Comparison of ENCODE assay signal across 10 cellular contexts in the genomic region with DNA sequence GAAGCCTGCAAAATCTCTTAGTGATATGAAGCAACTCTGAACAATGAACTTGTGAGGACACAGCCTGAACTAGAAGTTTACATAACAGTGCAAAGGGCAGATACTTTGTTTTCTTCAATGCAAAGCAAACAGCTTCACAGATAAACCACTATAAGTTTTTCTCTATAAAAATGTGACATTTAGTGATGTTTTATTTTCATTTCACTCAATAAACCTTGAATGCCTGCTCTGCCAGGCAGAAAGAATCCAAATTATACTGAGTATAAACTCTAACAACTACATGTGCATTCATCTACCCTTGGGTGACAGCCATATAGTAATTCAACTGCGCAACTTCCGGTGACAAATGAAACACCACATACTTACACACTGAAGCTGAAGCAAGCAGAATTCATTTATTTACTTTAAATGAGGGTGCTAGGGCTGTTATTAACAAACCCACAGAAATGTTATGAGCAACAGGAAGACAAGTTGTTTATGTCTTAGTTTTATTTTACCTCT. TPM values are rescaled to one million over a fixed set of nuclear protein-coding genes. Genes with fewer than 3 reads are reported as not detected.
DNase-seq lines count a peak whose midpoint lies in the region; ATAC-seq, FAIRE-seq and TF ChIP-seq lines count a peak whose summit lies in the region.
"Had no signal": no experiment of that assay in that cellular context is flagged by ENCODE, and none has a peak within 500 bp of the region (broad histone marks: within the 10 kb centered on the region; RNA-seq: fewer than 3 reads in every experiment).

No MANE protein-coding gene starts in this region.

- H3K36me3 ChIP-seq in HUES48 (ENCODE audit: control insufficient read depth, insufficient read depth, low read length): peaks cover 56% of the 10 kb centered on the region
- peaks cover 19% of the 10 kb centered on the region for H3K36me3 ChIP-seq in astrocyte (ENCODE audit: insufficient read depth, low read length)
- peaks cover 4 to 10% of the 10 kb centered on the region in 2 donors for H3K36me3 ChIP-seq in left lung
- H3K36me3 ChIP-seq in ascending aorta: peaks cover 14 to 37% of the 10 kb centered on the region in 2 donors

- TF ChIP-seq CTCF in A549 (IDR thresholded peaks at IDR 0.05) (no peak), astrocyte (IDR thresholded peaks at IDR 0.05; ENCODE audit: insufficient read depth, low read depth, low read length) (no peak), left lung (IDR thresholded peaks at IDR 0.05) (no peak), ascending aorta (IDR thresholded peaks at IDR 0.05) (no peak)

- H2AFZ ChIP-seq in astrocyte (ENCODE audit: low read depth, low read length): no peak overlapping the region

- H3K79me2 ChIP-seq in astrocyte (ENCODE audit: insufficient read depth, low read length): peaks cover 9% of the 10 kb centered on the region

- CTCF ChIA-PET in A549 (lab: Yijun Ruan, JAX): interaction anchor here (0.6 to 1.2 kb wide), 3 partner anchors 10 to 133 kb away, joined by 3 to 4 read pairs (median 3); no protein-coding TSS in a partner anchor

- DNase-seq in A549 (ENCODE audit: low read depth in 1 of 2, low spot score in 1 of 2): no peak
- DNase-seq in astrocyte (ENCODE audit: low read depth): peak; percentile 85
- no peak for DNase-seq in left lung
- DNase-seq in NCI-H1105 (lab: John Stamatoyannopoulos, UW): no peak
- no peak for DNase-seq in ascending aorta (ENCODE audit: low spot score in 2 of 2)
- no peak for DNase-seq in substantia nigra (lab: John Stamatoyannopoulos, UW)
- DNase-seq: tibial artery had no signal

- peaks cover 25% of the 10 kb centered on the region for H4K20me1 ChIP-seq in astrocyte (ENCODE audit: insufficient read depth, low read length)

- H3K4me3 ChIP-seq in A549 (no peak overlapping the region), HUES48 (ENCODE audit: low read depth, low read length) (no peak overlapping the region), astrocyte (ENCODE audit: insufficient read depth, low read depth, low read length) (no peak overlapping the region), left lung (no peak overlapping the region), ascending aorta (no peak overlapping the region)
- H3K4me3 ChIP-seq: BLaER1 treated with 17β-estradiol and CSF1 and Interleukin-3, amounts not matched to agents 10 nM and 100 nM; tibial artery had no signal

- H3K9me3 ChIP-seq in A549 (no peaks in the 10 kb centered on the region), HUES48 (ENCODE audit: control insufficient read depth, insufficient read depth, low read length) (no peaks in the 10 kb centered on the region), astrocyte (ENCODE audit: insufficient read depth, low read depth, low read length) (no peaks in the 10 kb centered on the region), left lung (no peaks in the 10 kb centered on the region), ascending aorta (no peaks in the 10 kb centered on the region)
- H3K9me3 ChIP-seq: BLaER1 treated with 17β-estradiol and CSF1 and Interleukin-3, amounts not matched to agents 10 nM and 100 nM; tibial artery had no signal

- no peaks in the 10 kb centered on the region for H3K27me3 Mint-ChIP-seq in astrocyte (ENCODE audit: low read depth, unreplicated experiment)

- no peak overlapping the region for H3K27ac Mint-ChIP-seq in astrocyte (ENCODE audit: unreplicated experiment)

- no peak for TF ChIP-seq EP300 in A549 (IDR thresholded peaks at IDR 0.05)

- peak overlapping the region; percentile 41 for H3K4me2 ChIP-seq in A549
- H3K4me2 ChIP-seq in astrocyte (ENCODE audit: low read length): no peak overlapping the region
- H3K4me2 ChIP-seq: BLaER1 treated with 17β-estradiol and CSF1 and Interleukin-3, amounts not matched to agents 10 nM and 100 nM had no signal

- no peaks in the 10 kb centered on the region for H3K27me3 ChIP-seq in HUES48 (ENCODE audit: control insufficient read depth, insufficient read depth, low read length)
- no peaks in the 10 kb centered on the region for H3K27me3 ChIP-seq in astrocyte (ENCODE audit: insufficient read depth, low read length)
- no peaks in the 10 kb centered on the region for H3K27me3 ChIP-seq in left lung
- H3K27me3 ChIP-seq in ascending aorta: no peaks in the 10 kb centered on the region
- H3K27me3 ChIP-seq: BLaER1 treated with 17β-estradiol and CSF1 and Interleukin-3, amounts not matched to agents 10 nM and 100 nM; tibial artery had no signal

- TF ChIP-seq POLR2A in A549 (IDR thresholded peaks at IDR 0.05; ENCODE audit: low read length): no peak

- POLR2A ChIA-PET in A549 (lab: Yijun Ruan, JAX): interaction anchor here (1.1 kb wide), 1 partner anchor 10 kb away, joined by 5 read pairs; a partner anchor contains a TSS

- H3K4me1 Mint-ChIP-seq in astrocyte (ENCODE audit: low read depth, unreplicated experiment): peaks cover 22% of the 10 kb centered on the region

- intact Hi-C loops in left lung (cut with DNase I): no loop called here
- intact Hi-C loops in ascending aorta (cut with DNase I): no loop called here

- no peak for TF ChIP-seq RAD21 in A549 (conservative IDR thresholded peaks at IDR 0.05 in 1 of 2, IDR thresholded peaks at IDR 0.05 in 1 of 2)

- no peak overlapping the region for H3K27ac ChIP-seq in A549
- H3K27ac ChIP-seq in HUES48 (ENCODE audit: low read depth, low read length): peak overlapping the region; percentile 60
- H3K27ac ChIP-seq in astrocyte (ENCODE audit: low read depth, low read length): peak overlapping the region; percentile 54
- H3K27ac ChIP-seq in left lung: peak overlapping the region; percentile 6 to 57
- no peak overlapping the region for H3K27ac ChIP-seq in ascending aorta
- H3K27ac ChIP-seq in substantia nigra (ENCODE audit: low read depth, low read length, poor library complexity, severe bottlenecking): no peak overlapping the region
- H3K27ac ChIP-seq: BLaER1 treated with 17β-estradiol and CSF1 and Interleukin-3, amounts not matched to agents 10 nM and 100 nM had no signal

- peaks cover 2% of the 10 kb centered on the region for H3K9me3 Mint-ChIP-seq in astrocyte (ENCODE audit: unreplicated experiment)

- H3K4me1 ChIP-seq in A549: peaks cover 17% of the 10 kb centered on the region; the same call in 2 of the 3 replicates
- peaks cover 42% of the 10 kb centered on the region for H3K4me1 ChIP-seq in HUES48 (ENCODE audit: control insufficient read depth, insufficient read depth, low read length)
- no peaks in the 10 kb centered on the region for H3K4me1 ChIP-seq in astrocyte (ENCODE audit: insufficient read depth, low read length)
- peaks cover 0 to 13% of the 10 kb centered on the region in 2 donors for H3K4me1 ChIP-seq in left lung
- peaks cover 0 to 2% of the 10 kb centered on the region in 2 donors for H3K4me1 ChIP-seq in ascending aorta

- ATAC-seq in A549: no peak
- ATAC-seq in left lung: peak; percentile 22
- ATAC-seq in GM18511 (IDR thresholded peaks at IDR 0.05; ENCODE audit: unreplicated experiment): no peak

- FAIRE-seq in A549 (lab: Jason Lieb, UNC) (no peak), astrocyte (lab: Jason Lieb, UNC) (no peak)

- no peak overlapping the region for H3K4me3 Mint-ChIP-seq in astrocyte (ENCODE audit: unreplicated experiment)

- peaks cover 16% of the 10 kb centered on the region for H3K36me3 Mint-ChIP-seq in astrocyte (ENCODE audit: low read depth, unreplicated experiment)

- H3K9ac ChIP-seq in HUES48 (ENCODE audit: low read depth, low read length) (no peak overlapping the region), astrocyte (ENCODE audit: low read length) (no peak overlapping the region)

- 80% methylated on average over 2 of the region's 2 CpGs for WGBS in A549 (ENCODE audit: missing lambda C conversion rate)

TF ChIP-seq in A549, 52 proteins besides CTCF, POLR2A, EP300 and RAD21:
- no peak for TF ChIP-seq CHD2 (IDR thresholded peaks at IDR 0.05; ENCODE audit: low read length, partially characterized antibody)

RNA-seq across cellular contexts. Expression of a gene that starts 10.3 kb away (rescaled TPM):
- 19.1 and 19.2 TPM in 2 replicates for polyA plus RNA-seq in A549 (2011; rRNA removed)
- polyA plus RNA-seq in A549 (2012; cell fraction: cytosol; rRNA removed): 7.8 and 8.9 TPM in 2 replicates
- polyA plus RNA-seq in A549 (2012; cell fraction: nucleus; rRNA removed): 5.7 and 6.3 TPM in 2 replicates
- polyA plus RNA-seq in A549 (2017; fragmentation: RNase III; extraction: RNeasy Plus Mini Kit Qiagen cat#74134 plus additional on column Dnase treatment): 7.5 to 7.9 TPM (median 7.7 TPM) in 3 replicates
- 13.7 and 21.2 TPM in 2 replicates for polyA minus RNA-seq in A549 (2011; rRNA and poly(A)+ RNA removed)
- total RNA-seq in astrocyte: 13.1 and 16.5 TPM in 2 replicates
- 10 to 100 TPM in 1 of 2 donors, 1 to 10 TPM in 1; 9.8 to 11.2 TPM for total RNA-seq in left lung
- total RNA-seq in ascending aorta: 23.3 TPM

RNA-seq across cellular contexts. Expression of a gene that starts 58.9 kb away (rescaled TPM):
- polyA plus RNA-seq in A549 (2011; rRNA removed): 0.03 TPM in 1 of 2 replicates, not detected in the other
- 0.01 TPM in 1 of 2 replicates, not detected in the other for polyA plus RNA-seq in A549 (2012; cell fraction: cytosol; rRNA removed)
- not detected in 2 replicates for polyA plus RNA-seq in A549 (2012; cell fraction: nucleus; rRNA removed)
- polyA plus RNA-seq in A549 (2017; fragmentation: RNase III; extraction: RNeasy Plus Mini Kit Qiagen cat#74134 plus additional on column Dnase treatment): not detected in 3 replicates
- 0.39 TPM in 1 of 2 replicates, not detected in the other for polyA minus RNA-seq in A549 (2011; rRNA and poly(A)+ RNA removed)
- total RNA-seq in astrocyte: 1.5 and 2.1 TPM in 2 replicates
- total RNA-seq in left lung: 10 to 100 TPM; 12.0 to 21.9 TPM
- total RNA-seq in ascending aorta: 102 TPM

Comparison
In these comparisons a context has a peak if more than half of its experiments do, and no peak if none do; other contexts are left out.
1. H3K27ac ChIP-seq: peak in HUES48 (single experiment), astrocyte (single experiment) and left lung (2 of 2); none in A549 (0 of 2), ascending aorta (0 of 2) and substantia nigra (single experiment).